ENCODE assay signal across 8 cellular contexts in the genomic region with DNA sequence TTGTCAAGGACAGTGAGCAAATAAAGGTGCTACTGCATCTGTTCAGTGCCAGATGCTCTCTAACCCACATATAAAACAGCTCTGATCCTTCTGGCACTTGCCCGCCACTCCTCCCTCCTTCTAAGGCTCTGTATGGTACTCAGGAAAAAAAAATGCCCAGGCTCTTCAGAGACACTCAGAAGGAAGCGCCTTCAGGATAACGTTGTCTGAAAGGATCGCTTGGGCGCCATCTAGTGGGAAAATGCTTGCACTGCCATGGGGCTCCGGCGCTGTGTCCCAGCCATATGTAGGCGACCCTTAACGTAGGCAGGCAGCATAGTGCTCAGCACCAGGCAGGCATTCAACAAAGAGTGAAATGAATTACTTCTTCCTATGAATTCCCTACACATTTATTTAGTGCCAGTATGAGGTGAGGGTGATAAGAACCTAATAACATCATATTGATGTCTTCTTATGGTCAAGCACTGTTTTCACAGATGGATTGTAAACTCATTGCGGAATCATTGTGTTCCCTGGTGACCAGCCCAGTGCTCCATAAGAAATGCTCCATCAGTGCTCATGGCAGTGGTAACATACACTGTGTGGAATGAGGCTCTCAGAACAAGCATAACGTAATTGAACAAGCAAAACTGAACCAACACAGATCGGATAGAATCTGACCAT. TPM values are rescaled to one million over a fixed set of nuclear protein-coding genes. Genes with fewer than 3 reads are reported as not detected.
DNase-seq lines count a peak whose midpoint lies in the region; ATAC-seq and TF ChIP-seq lines count a peak whose summit lies in the region.

No MANE protein-coding gene starts in this region.

- H3K27ac ChIP-seq in left lung, result no peak overlapping the region

- no peaks in the 10 kb centered on the region for H3K36me3 ChIP-seq in left lung

- DNase-seq in AG20443 (ENCODE audit: low spot score), result peak; percentile 79
- peak; percentile 25 to 92 for DNase-seq in NCI-H446 (lab: John Stamatoyannopoulos, UW)
- DNase-seq in activated CD4-positive, alpha-beta T cell treated with anti-CD3 and anti-CD28 coated beads for 36 hours, result peak; percentile 85
- DNase-seq in choroid plexus epithelial cell (ENCODE audit: low read depth), result peak; percentile 80
- peak; percentile 76 to 86 for DNase-seq in left lung
- peak; percentile 66 to 70 for DNase-seq in stimulated activated CD4-positive, alpha-beta T cell treated with anti-CD3 and anti-CD28 coated beads, Interleukin-4, amount 100 ng/mL, for 48 hours (ENCODE audit: low read depth in 2 of 2)

- peaks cover 37% of the 10 kb centered on the region for H3K27me3 Mint-ChIP-seq in activated CD4-positive, alpha-beta T cell treated with anti-CD3 and anti-CD28 coated beads for 36 hours

- peaks cover 0 to 11% of the 10 kb centered on the region in 2 donors for H3K9me3 ChIP-seq in left lung

- H3K4me3 ChIP-seq in choroid plexus epithelial cell (ENCODE audit: low read depth, low read length) (no peak overlapping the region), left lung (no peak overlapping the region)

- H3K4me1 ChIP-seq in left lung, result no peaks in the 10 kb centered on the region

- peak; percentile 90 for TF ChIP-seq CTCF in choroid plexus epithelial cell (conservative IDR thresholded peaks at IDR 0.05; ENCODE audit: low read depth, low read length)
- peak; percentile 89 to 94 for TF ChIP-seq CTCF in left lung (IDR thresholded peaks at IDR 0.05)

- intact Hi-C loops in activated CD4-positive, alpha-beta T cell treated with anti-CD3 and anti-CD28 coated beads for 36 hours (cut with DNase I, micrococcal nuclease), result loop anchor here (1.0 to 10.0 kb wide), 5 partner anchors 68 to 900 kb away; a partner anchor contains a TSS
- intact Hi-C loops in left lung (cut with DNase I), result no loop called here

- CTCF ChIA-PET in activated CD4-positive, alpha-beta T cell treated with anti-CD3 and anti-CD28 coated beads for 36 hours (lab: Charles Lee), result interaction anchor here (0.7 to 2.4 kb wide), 14 partner anchors 9 to 645 kb away, joined by 3 to 11 read pairs (median 3); no protein-coding TSS in a partner anchor

- ATAC-seq in GM18909 (IDR thresholded peaks at IDR 0.05; ENCODE audit: poor library complexity, unreplicated experiment), result peak; percentile 95
- ATAC-seq in HG03280 (IDR thresholded peaks at IDR 0.05; ENCODE audit: unreplicated experiment), result peak; percentile 84
- peak; percentile 95 for ATAC-seq in activated CD4-positive, alpha-beta T cell treated with anti-CD3 and anti-CD28 coated beads for 36 hours
- ATAC-seq in left lung, result peak; percentile 99

- no peaks in the 10 kb centered on the region for H3K27me3 ChIP-seq in left lung

- H3K4me3 Mint-ChIP-seq in activated CD4-positive, alpha-beta T cell treated with anti-CD3 and anti-CD28 coated beads for 36 hours, result no peak overlapping the region

- POLR2A ChIA-PET in activated CD4-positive, alpha-beta T cell treated with anti-CD3 and anti-CD28 coated beads for 36 hours (lab: Charles Lee), result no interaction called here

- H3K27ac Mint-ChIP-seq in activated CD4-positive, alpha-beta T cell treated with anti-CD3 and anti-CD28 coated beads for 36 hours, result no peak overlapping the region

- peaks cover 15% of the 10 kb centered on the region for H3K9me3 Mint-ChIP-seq in activated CD4-positive, alpha-beta T cell treated with anti-CD3 and anti-CD28 coated beads for 36 hours (ENCODE audit: low read depth)

- H3K4me1 Mint-ChIP-seq in activated CD4-positive, alpha-beta T cell treated with anti-CD3 and anti-CD28 coated beads for 36 hours, result no peaks in the 10 kb centered on the region

- peaks cover 2% of the 10 kb centered on the region for H3K36me3 Mint-ChIP-seq in activated CD4-positive, alpha-beta T cell treated with anti-CD3 and anti-CD28 coated beads for 36 hours (ENCODE audit: low read depth)

RNA-seq across cellular contexts. Expression of a gene that starts 39.6 kb away (rescaled TPM):
- not detected for total RNA-seq in activated CD4-positive, alpha-beta T cell treated with anti-CD3 and anti-CD28 coated beads for 36 hours
- 10 to 100 TPM in 1 of 2 donors, under 1 TPM in 1; 0.65 to 14.4 TPM for total RNA-seq in left lung

Comparison
In these comparisons a context has a peak if more than half of its experiments do, and no peak if none do; other contexts are left out.
1. intact Hi-C loops: an anchor here in activated CD4-positive, alpha-beta T cell treated with anti-CD3 and anti-CD28 coated beads for 36 hours (1.0 to 10.0 kb wide); none called in left lung.